In the genomic region with DNA sequence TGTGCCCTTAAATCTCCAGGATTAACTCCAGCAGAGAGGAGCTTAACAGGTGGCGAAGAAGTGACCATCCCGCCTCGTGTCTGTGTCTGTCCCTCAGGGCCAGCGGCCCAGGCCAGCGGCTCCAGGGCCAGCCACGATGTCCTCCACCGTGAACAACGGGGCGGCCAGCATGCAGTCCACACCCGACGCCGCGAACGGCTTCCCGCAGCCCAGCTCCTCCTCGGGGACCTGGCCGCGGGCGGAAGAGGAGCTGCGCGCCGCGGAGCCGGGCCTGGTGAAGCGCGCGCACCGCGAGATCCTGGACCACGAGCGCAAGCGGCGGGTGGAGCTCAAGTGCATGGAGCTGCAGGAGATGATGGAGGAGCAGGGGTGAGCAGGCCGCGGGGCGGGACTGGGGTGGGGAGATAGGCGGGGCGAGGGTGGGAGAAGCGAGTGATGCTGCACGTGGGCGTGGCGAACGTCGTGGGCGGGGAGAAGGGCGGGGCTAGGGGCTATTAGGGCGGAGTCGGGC, we compare ENCODE assay signal across 8 cellular contexts. TPM values are rescaled to one million over a fixed set of nuclear protein-coding genes. Genes with fewer than 3 reads are reported as not detected.
A peak's percentile ranks its signal among the peaks of the same experiment; 100 is the strongest.
DNase-seq lines count a peak whose midpoint lies in the region; ATAC-seq and TF ChIP-seq lines count a peak whose summit lies in the region.

No MANE protein-coding gene starts in this region.

- WGBS in transverse colon (ENCODE audit: low coverage in 1 of 2), 2 donors, result 5% methylated on average over 48 of the region's 48 CpGs; no CpG with 5 or more reads in 1 of the 2 donors

- H3K36me3 Mint-ChIP-seq in activated naive CD4-positive, alpha-beta T cell treated with anti-CD3 and anti-CD28 coated beads, Interleukin-2, amount 10 ng/mL, durations not matched to agents 7 days and 5 days, result no peaks in the 10 kb centered on the region

- TF ChIP-seq POLR2A in transverse colon (IDR thresholded peaks at IDR 0.05), result no peak

- in situ Hi-C loops in transverse colon (cut with MboI; ENCODE audit: low pct_ligation_motif_present in 1 of 4, low pct_unique_long_range_greater_than_20kb in 1 of 4, low sequenced_read_pairs in 3 of 4), result no loop called here

- H3K4me1 Mint-ChIP-seq in activated naive CD4-positive, alpha-beta T cell treated with anti-CD3 and anti-CD28 coated beads, Interleukin-2, amount 10 ng/mL, durations not matched to agents 7 days and 5 days, result peaks cover 7% of the 10 kb centered on the region

- CTCF ChIA-PET in activated naive CD4-positive, alpha-beta T cell treated with anti-CD3 and anti-CD28 coated beads, Interleukin-2, amount 10 ng/mL, durations not matched to agents 7 days and 5 days (lab: Charles Lee), result interaction anchor here (1.0 to 1.1 kb wide), 2 partner anchors 57 to 79 kb away, joined by 3 read pairs; no protein-coding TSS in a partner anchor

- DNase-seq in COLO829 (ENCODE audit: low spot score), result peak; percentile 95
- peak; percentile 21 to 86 for DNase-seq in SJSA1 (ENCODE audit: low read depth in 1 of 2, low spot score in 2 of 2)
- peak; percentile 88 for DNase-seq in activated naive CD4-positive, alpha-beta T cell treated with anti-CD3 and anti-CD28 coated beads, Interleukin-2, amount 10 ng/mL, durations not matched to agents 7 days and 5 days
- DNase-seq in globus pallidus (ENCODE audit: low spot score), result peak; percentile 46
- peak; percentile 53 to 96 (median 73) for DNase-seq in posterior cingulate gyrus
- DNase-seq in transverse colon, result peak; percentile 81
- no peak for DNase-seq in NCI-H2107 (lab: John Stamatoyannopoulos, UW)

- peak; percentile 65 for ATAC-seq in HG02973 (IDR thresholded peaks at IDR 0.05; ENCODE audit: unreplicated experiment)

- no peaks in the 10 kb centered on the region for H3K9me3 Mint-ChIP-seq in activated naive CD4-positive, alpha-beta T cell treated with anti-CD3 and anti-CD28 coated beads, Interleukin-2, amount 10 ng/mL, durations not matched to agents 7 days and 5 days

- H3K27me3 ChIP-seq in SJSA1 (replicated peaks) (peaks cover 11% of the 10 kb centered on the region), transverse colon (peaks cover 57% of the 10 kb centered on the region)

- no peak overlapping the region for H3K4me3 ChIP-seq in SJSA1
- H3K4me3 ChIP-seq in transverse colon, result peak overlapping the region in 2 of 4 donors; percentile 7 to 35

- H3K27ac ChIP-seq in SJSA1, result no peak overlapping the region
- no peak overlapping the region for H3K27ac ChIP-seq in transverse colon

- intact Hi-C loops in posterior cingulate gyrus (cut with DNase I) (no loop called here), transverse colon (cut with DNase I; ENCODE audit: low total_unique reads) (no loop called here)

- no peak overlapping the region for H3K27ac Mint-ChIP-seq in activated naive CD4-positive, alpha-beta T cell treated with anti-CD3 and anti-CD28 coated beads, Interleukin-2, amount 10 ng/mL, durations not matched to agents 7 days and 5 days

- H3K36me3 ChIP-seq in SJSA1 (no peaks in the 10 kb centered on the region), transverse colon (no peaks in the 10 kb centered on the region)

- no peak for TF ChIP-seq CTCF in transverse colon (IDR thresholded peaks at IDR 0.05)

- H3K4me3 Mint-ChIP-seq in activated naive CD4-positive, alpha-beta T cell treated with anti-CD3 and anti-CD28 coated beads, Interleukin-2, amount 10 ng/mL, durations not matched to agents 7 days and 5 days, result peak overlapping the region; percentile 41

- H3K4me1 ChIP-seq in SJSA1 (replicated peaks), result peaks cover 9% of the 10 kb centered on the region
- H3K4me1 ChIP-seq in transverse colon, result peaks cover 0 to 7% (median 3%) of the 10 kb centered on the region in 4 donors

- peaks cover 69% of the 10 kb centered on the region for H3K27me3 Mint-ChIP-seq in activated naive CD4-positive, alpha-beta T cell treated with anti-CD3 and anti-CD28 coated beads, Interleukin-2, amount 10 ng/mL, durations not matched to agents 7 days and 5 days

- no peaks in the 10 kb centered on the region for H3K9me3 ChIP-seq in SJSA1 (replicated peaks)
- H3K9me3 ChIP-seq in transverse colon, result no peaks in the 10 kb centered on the region

- no peak for TF ChIP-seq EP300 in transverse colon (IDR thresholded peaks at IDR 0.05; ENCODE audit: low read depth)

RNA-seq across cellular contexts. Expression of a gene that starts 33.3 kb away (rescaled TPM):
- total RNA-seq in SJSA1 (2014; rRNA removed; shearing (Covaris generic)), result 0.24 TPM in 1 of 2 replicates, not detected in the other
- total RNA-seq in transverse colon, result 1 to 10 TPM in 2 of 4 donors, under 1 TPM in 1, not detected in 1; 0.82 to 1.4 (median 1.1) TPM
